In the genomic region with DNA sequence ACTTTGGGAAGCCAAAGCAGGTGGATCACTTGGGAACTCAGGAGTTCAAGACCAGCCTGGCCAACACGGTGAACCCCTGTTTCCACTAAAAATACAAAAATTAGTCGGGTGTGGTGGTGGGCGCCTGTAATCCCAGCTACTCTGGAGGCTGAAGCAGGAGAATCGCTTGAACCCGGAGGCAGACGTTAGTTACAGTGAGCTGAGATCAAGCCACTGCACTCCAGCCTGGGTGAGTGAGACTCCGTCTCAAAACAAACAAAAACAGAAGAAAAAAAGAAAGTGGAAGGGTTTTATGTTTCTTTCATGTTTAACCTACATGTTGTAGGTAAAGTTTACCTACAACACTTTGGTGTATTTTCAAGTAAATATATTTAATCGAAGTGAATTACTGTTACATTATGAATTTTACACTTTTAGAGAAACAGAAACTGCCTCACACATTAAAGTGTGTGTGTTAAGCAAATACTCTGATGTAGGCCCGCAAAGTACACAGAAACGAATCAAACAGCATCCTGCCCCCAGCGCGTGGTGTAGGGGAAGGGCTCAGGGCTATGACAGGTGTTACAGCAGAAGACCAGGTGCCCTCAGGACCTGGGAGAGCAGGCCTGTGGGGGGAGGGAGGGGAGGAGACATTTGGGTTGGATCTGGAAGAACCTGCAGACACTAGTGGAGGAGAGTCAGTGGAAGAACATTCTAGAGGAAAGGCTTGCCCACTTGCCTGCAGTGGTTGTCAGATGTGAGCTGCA, we compare ENCODE assay signal across 15 cellular contexts. TPM values are rescaled to one million over a fixed set of nuclear protein-coding genes. Genes with fewer than 3 reads are reported as not detected.
DNase-seq lines count a peak whose midpoint lies in the region; ATAC-seq lines count a peak whose summit lies in the region.
"Had no signal": no experiment of that assay in that cellular context is flagged by ENCODE, and none has a peak within 500 bp of the region (broad histone marks: within the 10 kb centered on the region; RNA-seq: fewer than 3 reads in every experiment).

No MANE protein-coding gene starts in this region.

- no peaks in the 10 kb centered on the region for H3K27me3 Mint-ChIP-seq in activated T-cell treated with anti-CD3 and anti-CD28 coated beads, Interleukin-2, amount 50 U/mL, for 72 hours (ENCODE audit: low read depth)
- H3K27me3 Mint-ChIP-seq in effector memory CD8-positive, alpha-beta T cell: no peaks in the 10 kb centered on the region
- H3K27me3 Mint-ChIP-seq in stimulated activated naive CD8-positive, alpha-beta T cell treated with anti-CD3 and anti-CD28 coated beads, Interleukin-15, amount 100 ng/mL, for 72 hours: no peaks in the 10 kb centered on the region

- peak in 1 of 2 donors; percentile 36 for ATAC-seq in activated T-cell treated with anti-CD3 and anti-CD28 coated beads, Interleukin-2, amount 50 U/mL, for 72 hours (replicated peaks in 1 of 2)
- ATAC-seq in effector memory CD8-positive, alpha-beta T cell (replicated peaks): no peak
- peak; percentile 78 for ATAC-seq in stimulated activated naive CD8-positive, alpha-beta T cell treated with anti-CD3 and anti-CD28 coated beads, Interleukin-15, amount 100 ng/mL, for 72 hours
- ATAC-seq in HG02970 (IDR thresholded peaks at IDR 0.05; ENCODE audit: low FRiP score, unreplicated experiment): no peak
- ATAC-seq in GM21529 (IDR thresholded peaks at IDR 0.05; ENCODE audit: unreplicated experiment): no peak

- H3K4me3 Mint-ChIP-seq in activated T-cell treated with anti-CD3 and anti-CD28 coated beads, Interleukin-2, amount 50 U/mL, for 72 hours: peak overlapping the region; percentile 57 to 62
- H3K4me3 Mint-ChIP-seq in effector memory CD8-positive, alpha-beta T cell: no peak overlapping the region
- H3K4me3 Mint-ChIP-seq in stimulated activated naive CD8-positive, alpha-beta T cell treated with anti-CD3 and anti-CD28 coated beads, Interleukin-15, amount 100 ng/mL, for 72 hours: peak overlapping the region; percentile 5 to 56
- H3K4me3 Mint-ChIP-seq: mesothelial cell of epicardium had no signal

- H3K9me3 Mint-ChIP-seq in activated T-cell treated with anti-CD3 and anti-CD28 coated beads, Interleukin-2, amount 50 U/mL, for 72 hours: no peaks in the 10 kb centered on the region
- H3K9me3 Mint-ChIP-seq in effector memory CD8-positive, alpha-beta T cell: no peaks in the 10 kb centered on the region
- H3K9me3 Mint-ChIP-seq in stimulated activated naive CD8-positive, alpha-beta T cell treated with anti-CD3 and anti-CD28 coated beads, Interleukin-15, amount 100 ng/mL, for 72 hours: no peaks in the 10 kb centered on the region
- H3K9me3 Mint-ChIP-seq: mesothelial cell of epicardium had no signal

- DNase-seq in activated T-cell treated with anti-CD3 and anti-CD28 coated beads, Interleukin-2, amount 50 U/mL, for 72 hours: no peak
- DNase-seq in activated T-cell treated with anti-CD3 and anti-CD28 coated beads for 4 hours: no peak
- peak; percentile 68 for DNase-seq in NCI-H510A treated with DMSO at 0.1 percent for 48 hours (lab: John Stamatoyannopoulos, UW)
- DNase-seq in effector memory CD8-positive, alpha-beta T cell: no peak
- DNase-seq in stimulated activated naive CD8-positive, alpha-beta T cell treated with anti-CD3 and anti-CD28 coated beads, Interleukin-15, amount 100 ng/mL, for 72 hours: no peak
- DNase-seq in NCI-H1105 treated with DMSO at 0.1 percent for 48 hours (lab: John Stamatoyannopoulos, UW): no peak
- DNase-seq: adrenal gland, KG1, NCI-H2171 treated with DMSO at 0.1 percent for 48 hours, psoas muscle, T-helper 9 cell had no signal

- no peak overlapping the region for H3K27ac Mint-ChIP-seq in activated T-cell treated with anti-CD3 and anti-CD28 coated beads, Interleukin-2, amount 50 U/mL, for 72 hours
- peak overlapping the region; percentile 60 to 81 for H3K27ac Mint-ChIP-seq in effector memory CD8-positive, alpha-beta T cell
- H3K27ac Mint-ChIP-seq in stimulated activated naive CD8-positive, alpha-beta T cell treated with anti-CD3 and anti-CD28 coated beads, Interleukin-15, amount 100 ng/mL, for 72 hours: peak overlapping the region in 1 of 2 donors; percentile 55
- H3K27ac Mint-ChIP-seq: mesothelial cell of epicardium had no signal

- no peaks in the 10 kb centered on the region for H3K36me3 Mint-ChIP-seq in activated T-cell treated with anti-CD3 and anti-CD28 coated beads, Interleukin-2, amount 50 U/mL, for 72 hours (ENCODE audit: insufficient read depth in 2 of 2)
- H3K36me3 Mint-ChIP-seq in effector memory CD8-positive, alpha-beta T cell (ENCODE audit: insufficient read depth): no peaks in the 10 kb centered on the region
- H3K36me3 Mint-ChIP-seq: mesothelial cell of epicardium had no signal

- H3K4me1 Mint-ChIP-seq in activated T-cell treated with anti-CD3 and anti-CD28 coated beads, Interleukin-2, amount 50 U/mL, for 72 hours (ENCODE audit: low read depth): peaks cover 45% of the 10 kb centered on the region
- peaks cover 18 to 40% of the 10 kb centered on the region in 2 donors for H3K4me1 Mint-ChIP-seq in effector memory CD8-positive, alpha-beta T cell (ENCODE audit: low read depth in 2 of 2)
- peaks cover 56% of the 10 kb centered on the region for H3K4me1 Mint-ChIP-seq in stimulated activated naive CD8-positive, alpha-beta T cell treated with anti-CD3 and anti-CD28 coated beads, Interleukin-15, amount 100 ng/mL, for 72 hours

RNA-seq across cellular contexts. Expression of a gene that starts 39.0 kb away (rescaled TPM):
- total RNA-seq in activated T-cell treated with anti-CD3 and anti-CD28 coated beads, Interleukin-2, amount 50 U/mL, for 72 hours: not detected
- total RNA-seq: fibroblast of lung, mesothelial cell of epicardium had no signal

Comparison
In these comparisons a context has a peak if more than half of its experiments do, and no peak if none do; other contexts are left out.
1. H3K4me3 Mint-ChIP-seq: peak in activated T-cell treated with anti-CD3 and anti-CD28 coated beads, Interleukin-2, amount 50 U/mL, for 72 hours (2 of 2) and stimulated activated naive CD8-positive, alpha-beta T cell treated with anti-CD3 and anti-CD28 coated beads, Interleukin-15, amount 100 ng/mL, for 72 hours (2 of 2); none in effector memory CD8-positive, alpha-beta T cell (0 of 2).